In genomic region chr2:24016853-24017703, GRCh38 we compare ENCODE assay signal across 1 cellular context.
TF ChIP-seq lines count a peak whose summit lies in the region.

No MANE protein-coding gene starts in this region.

TF ChIP-seq in SK-N-SH treated with all-trans-retinoic acid at 6 μM for 48 hours, 23 proteins besides CTCF, POLR2A, EP300 and RAD21 (continued from another document):
- no peak for TF ChIP-seq PATZ1 (CRISPR knock-in tag; IDR thresholded peaks at IDR 0.05; ENCODE audit: borderline replicate concordance)
- TF ChIP-seq CSDC2 (CRISPR knock-in tag; IDR thresholded peaks at IDR 0.05), result no peak
- no peak for TF ChIP-seq GLIS3 (CRISPR knock-in tag; IDR thresholded peaks at IDR 0.05)
- no peak for TF ChIP-seq RARB (CRISPR knock-in tag; IDR thresholded peaks at IDR 0.05)
